ENCODE assay signal across 12 cellular contexts in the genomic region with DNA sequence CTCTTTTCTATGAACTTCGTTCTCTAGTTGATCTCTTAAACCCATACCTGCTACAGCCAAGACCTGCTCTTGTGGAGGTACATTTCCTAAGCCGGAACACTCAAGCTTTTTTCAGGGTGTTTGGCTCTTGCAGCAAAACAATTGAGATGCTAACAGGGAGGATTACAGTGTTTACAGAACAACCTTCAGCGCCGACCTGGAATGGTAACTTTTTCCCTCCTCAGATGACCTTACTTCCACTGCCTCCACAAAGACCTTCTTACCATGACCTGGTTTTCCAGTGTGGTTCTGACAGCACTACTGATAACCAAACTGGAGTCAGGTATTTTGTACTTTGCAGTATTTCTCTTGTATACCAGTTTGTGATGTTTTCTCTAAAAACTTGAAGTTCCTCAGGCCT. TPM values are rescaled to one million over a fixed set of nuclear protein-coding genes. Genes with fewer than 3 reads are reported as not detected.
DNase-seq lines count a peak whose midpoint lies in the region; ATAC-seq, FAIRE-seq and TF ChIP-seq lines count a peak whose summit lies in the region.
"Had no signal": no experiment of that assay in that cellular context is flagged by ENCODE, and none has a peak within 500 bp of the region (broad histone marks: within the 10 kb centered on the region; RNA-seq: fewer than 3 reads in every experiment).

No MANE protein-coding gene starts in this region.

- H3K4me1 ChIP-seq in heart left ventricle: peaks cover 0 to 45% (median 29%) of the 10 kb centered on the region in 12 donors
- H3K4me1 ChIP-seq in H1 (replicated peaks in 1 of 4; ENCODE audit: control insufficient read depth in 3 of 4, insufficient read depth in 4 of 4, low read length in 3 of 4): peaks cover 0 to 9% (median 6%) of the 10 kb centered on the region in 4 experiments; a peak in 5 of 7 replicates
- peaks cover 8% of the 10 kb centered on the region for H3K4me1 ChIP-seq in vagina

- no peak overlapping the region for H3K9ac ChIP-seq in H1 (replicated peaks in 1 of 4; ENCODE audit: extremely low read depth in 1 of 4, low read depth in 3 of 4, low read length in 3 of 4)

- no peak overlapping the region for H2BK12ac ChIP-seq in H1 (ENCODE audit: low read depth, low read length)

- intact Hi-C loops in heart left ventricle (cut with DNase I) (no loop called here), cardiac septum (cut with DNase I) (no loop called here), vagina (cut with DNase I) (no loop called here)

- peaks cover 3% of the 10 kb centered on the region for H3K9me3 Mint-ChIP-seq in mesothelial cell of epicardium

- no peak overlapping the region for H2BK20ac ChIP-seq in H1 (ENCODE audit: low read length)

- H3K27ac ChIP-seq in heart left ventricle: peak overlapping the region in 11 of 12 donors; percentile 15 to 86 (median 56)
- H3K27ac ChIP-seq in H1 (ENCODE audit: low read depth, low read length): peak overlapping the region; percentile 48
- H3K27ac ChIP-seq in vagina: no peak overlapping the region

- peak in 1 of 4 donors; percentile 7 for ATAC-seq in heart left ventricle
- no peak for ATAC-seq in GM18868 (IDR thresholded peaks at IDR 0.05; ENCODE audit: unreplicated experiment)

- no peak overlapping the region for H4K8ac ChIP-seq in H1 (ENCODE audit: extremely low read depth, insufficient read depth, low read length)

- no peak overlapping the region for H3K14ac ChIP-seq in H1 (ENCODE audit: insufficient read length)

- peaks cover 0 to 20% of the 10 kb centered on the region in 2 experiments; a peak in 1 of 4 replicates for H3K79me2 ChIP-seq in H1 (ENCODE audit: control insufficient read depth in 1 of 2, insufficient read depth in 2 of 2, low read length in 2 of 2)

- H3K9me3 ChIP-seq in heart left ventricle (no peaks in the 10 kb centered on the region), H1 (ENCODE audit: insufficient read depth in 2 of 2, low read depth in 1 of 2, low read length in 1 of 2) (no peaks in the 10 kb centered on the region), vagina (no peaks in the 10 kb centered on the region)

- no peak overlapping the region for H3K18ac ChIP-seq in H1 (ENCODE audit: extremely low read depth, low read length)

- TF ChIP-seq POLR2A in heart left ventricle (IDR thresholded peaks at IDR 0.05): no peak
- TF ChIP-seq POLR2A in H1 (IDR thresholded peaks at IDR 0.05; ENCODE audit: control extremely low read depth in 1 of 2, low read depth in 2 of 2, low read length in 2 of 2): no peak
- TF ChIP-seq POLR2A in vagina (IDR thresholded peaks at IDR 0.05): no peak

- no peaks in the 10 kb centered on the region for H3K23me2 ChIP-seq in H1 (ENCODE audit: low read depth, low read length)

- peaks cover 50% of the 10 kb centered on the region for H3K36me3 Mint-ChIP-seq in mesothelial cell of epicardium

- H4K5ac ChIP-seq in H1 (ENCODE audit: insufficient read length, low read depth, low read length): no peak overlapping the region

- no peak overlapping the region for H3K4me3 Mint-ChIP-seq in mesothelial cell of epicardium

- H4K91ac ChIP-seq in H1 (replicated peaks; ENCODE audit: insufficient read length, low read length): no peak overlapping the region

- peaks cover 2% of the 10 kb centered on the region; the same call in 1 of the 2 replicates for H3K79me1 ChIP-seq in H1 (ENCODE audit: low read depth, low read length)

- TF ChIP-seq EP300 in H1 (IDR thresholded peaks at IDR 0.05; ENCODE audit: borderline replicate concordance in 1 of 2, low read depth in 2 of 2, low read length in 2 of 2): no peak

- TF ChIP-seq CTCF in heart left ventricle (IDR thresholded peaks at IDR 0.05) (no peak), H1 (IDR thresholded peaks at IDR 0.05; ENCODE audit: control extremely low read depth in 1 of 3, insufficient read depth in 1 of 3, low read depth in 1 of 3, low read length in 3 of 3) (no peak), mesothelial cell of epicardium (IDR thresholded peaks at IDR 0.05; ENCODE audit: unreplicated experiment) (no peak), vagina (IDR thresholded peaks at IDR 0.05) (no peak)

- H2AK5ac ChIP-seq in H1 (ENCODE audit: low read depth, low read length): no peak overlapping the region

- peaks cover 12% of the 10 kb centered on the region for H3K4me1 Mint-ChIP-seq in mesothelial cell of epicardium

- peak overlapping the region; percentile 54 for H3K27ac Mint-ChIP-seq in mesothelial cell of epicardium

- H2BK120ac ChIP-seq in H1 (replicated peaks; ENCODE audit: low read depth, low read length): no peak overlapping the region

- no peak overlapping the region for H3K56ac ChIP-seq in H1 (replicated peaks; ENCODE audit: insufficient read length, low read depth, low read length)

- CTCF ChIA-PET in H1 (lab: Charles Lee; ENCODE audit: partially characterized antibody): interaction anchor here (0.6 to 1.5 kb wide), 2 partner anchors 19 to 109 kb away, joined by 3 read pairs; partner anchors contain the start of gene TRIM13

- no peak overlapping the region for H3K4ac ChIP-seq in H1 (replicated peaks; ENCODE audit: insufficient read length, low read depth, low read length)

- H3K27me3 Mint-ChIP-seq in mesothelial cell of epicardium (ENCODE audit: low read depth): no peaks in the 10 kb centered on the region

- H3K36me3 ChIP-seq in heart left ventricle (peaks cover 0 to 68% (median 42%) of the 10 kb centered on the region in 9 donors), H1 (ENCODE audit: control insufficient read depth in 2 of 4, insufficient read depth in 4 of 4, low read length in 3 of 4) (peaks cover 0 to 25% (median 11%) of the 10 kb centered on the region in 4 experiments; a peak in 6 of 8 replicates), vagina (peaks cover 0 to 16% of the 10 kb centered on the region in 2 donors)

- no peaks in the 10 kb centered on the region for H3K27me3 ChIP-seq in heart left ventricle
- H3K27me3 ChIP-seq in H1 (replicated peaks in 1 of 4; ENCODE audit: control insufficient read depth in 3 of 4, extremely low read depth in 1 of 4, insufficient read depth in 3 of 4, low read length in 3 of 4): no peaks in the 10 kb centered on the region
- no peaks in the 10 kb centered on the region for H3K27me3 ChIP-seq in vagina

- no peak overlapping the region for H2BK15ac ChIP-seq in H1 (ENCODE audit: low read length)

- no peak for TF ChIP-seq RAD21 in H1 (IDR thresholded peaks at IDR 0.05 in 1 of 2, conservative IDR thresholded peaks at IDR 0.05 in 1 of 2; ENCODE audit: low read depth in 2 of 2, low read length in 2 of 2)

- 58 to 68% (median 64%) methylated on average over 4 of the region's 4 CpGs for WGBS in heart left ventricle, 4 donors
- 32% methylated on average over 4 of the region's 4 CpGs; no CpG with 5 or more reads in 1 of the 2 experiments for WGBS in H1 (ENCODE audit: extremely low coverage in 1 of 2, insufficient coverage in 1 of 2, insufficient read length in 1 of 2, insufficient replicate concordance in 2 of 2, low coverage in 1 of 2, low lambda C conversion rate in 2 of 2, missing lambda C conversion rate in 1 of 2), 2 experiments

- FAIRE-seq in H1 (lab: Jason Lieb, UNC): peak; percentile 52
- FAIRE-seq: urothelium cell line had no signal

- POLR2A ChIA-PET in H1 (lab: Charles Lee; ENCODE audit: partially characterized antibody): interaction anchor here (3.0 kb wide), 1 partner anchor 18 kb away, joined by 13 read pairs; the partner anchor contains the start of gene TRIM13

- peaks cover 3 to 10% of the 10 kb centered on the region in 2 experiments for H4K20me1 ChIP-seq in H1 (replicated peaks in 1 of 2; ENCODE audit: control insufficient read depth in 1 of 2, insufficient read depth in 2 of 2, low read length in 2 of 2)

- DNase-seq in heart left ventricle (no peak), cardiac septum (ENCODE audit: low spot score) (no peak), H1 (ENCODE audit: low read depth in 1 of 2, low spot score in 2 of 2) (no peak), mesothelial cell of epicardium (ENCODE audit: low spot score in 2 of 2, unreplicated experiment in 2 of 2) (no peak), AML-193 (lab: John Stamatoyannopoulos, UW) (no peak), DMS 273 treated with DMSO at 0.1 percent for 48 hours (lab: John Stamatoyannopoulos, UW) (no peak), vagina (ENCODE audit: extremely low spot score in 2 of 2) (no peak)
- DNase-seq: DMS79, NCI-H187 treated with DMSO at 0.1 percent for 48 hours, NCI-H774 had no signal

- H3K4me2 ChIP-seq in H1 (ENCODE audit: insufficient read depth in 1 of 2, low read depth in 2 of 2, low read length in 2 of 2): peak overlapping the region; percentile 21 to 48; a peak in 3 of 4 replicates

- no peak overlapping the region for H3K23ac ChIP-seq in H1 (ENCODE audit: insufficient read length)

- 0 out of 2 replicates have a peak overlapping the region, but pooled peaks have one; percentile 19 for H2BK5ac ChIP-seq in H1 (ENCODE audit: low read depth, low read length)

- H2AFZ ChIP-seq in H1 (ENCODE audit: low read length): no peak overlapping the region

- H3K4me3 ChIP-seq in heart left ventricle (no peak overlapping the region), H1 (ENCODE audit: extremely low read depth in 1 of 4, insufficient read depth in 2 of 4, low read depth in 3 of 4, low read length in 4 of 4) (peak overlapping the region in 1 of 4 experiments; percentile 20; a peak in 1 of 8 replicates), vagina (no peak overlapping the region)

RNA-seq across cellular contexts. Expression of gene KCNRG, which starts 0.5 kb away (rescaled TPM):
- total RNA-seq in heart left ventricle: 1 to 10 TPM in 2 of 9 donors, under 1 TPM in 4, not detected in 3; 0.21 to 3.2 (median 0.48) TPM
- under 1 TPM; 0.15 to 0.29 TPM for polyA plus RNA-seq in heart left ventricle
- not detected for total RNA-seq in cardiac septum
- total RNA-seq in H1 (2021; fragmentation: NEBNext Ultra II Directional; extraction: Animal tissue kit (Norgen Biotek cat#: 25700)): 0.65 TPM in 1 of 2 replicates, not detected in the other
- 0.71 and 1.2 TPM in 2 replicates for polyA plus RNA-seq in H1 (2011; rRNA removed)
- 0.89 TPM for polyA plus RNA-seq in H1 (2011; cell fraction: cytosol; rRNA removed)
- 0.58 TPM for polyA plus RNA-seq in H1 (2011; cell fraction: nucleus; rRNA removed)
- 1.0 to 1.4 TPM (median 1.3 TPM) in 4 replicates for polyA plus RNA-seq in H1 (2012, experiment 1 of 2)
- polyA plus RNA-seq in H1 (2012, experiment 2 of 2): not detected
- 1.4 TPM for polyA plus RNA-seq in H1 (2013, experiment 1 of 2)
- polyA plus RNA-seq in H1 (2013, experiment 2 of 2): 1.5 TPM
- polyA minus RNA-seq in H1 (2011; rRNA and poly(A)+ RNA removed): 4.9 and 9.0 TPM in 2 replicates
- 2.6 TPM for polyA minus RNA-seq in H1 (2011; cell fraction: cytosol; rRNA and poly(A)+ RNA removed)
- polyA minus RNA-seq in H1 (2011; cell fraction: nucleus; rRNA and poly(A)+ RNA removed): 3.2 TPM
- total RNA-seq in mesothelial cell of epicardium: 0.88 to 1.4 TPM (median 1.3 TPM) in 3 replicates
- not detected for total RNA-seq in vagina

RNA-seq across cellular contexts. Expression of gene TRIM13, which starts 18.9 kb away (rescaled TPM):
- total RNA-seq in heart left ventricle (10 to 100 TPM; 14.6 to 26.9 (median 19.1) TPM), cardiac septum (19.2 TPM), mesothelial cell of epicardium (38.2 to 40.3 TPM (median 38.5 TPM) in 3 replicates), vagina (12.3 TPM)
- polyA plus RNA-seq in heart left ventricle (10 to 100 TPM; 14.0 to 15.2 TPM), H1 (2011; rRNA removed) (9.9 and 21.2 TPM in 2 replicates)
- total RNA-seq in H1 (2021; fragmentation: NEBNext Ultra II Directional; extraction: Animal tissue kit (Norgen Biotek cat#: 25700)): 31.5 and 34.9 TPM in 2 replicates
- polyA plus RNA-seq in H1 (2011; cell fraction: cytosol; rRNA removed): 18.8 TPM
- polyA plus RNA-seq in H1 (2011; cell fraction: nucleus; rRNA removed): 8.4 TPM
- polyA plus RNA-seq in H1 (2012, experiment 1 of 2): 25.1 to 52.6 TPM (median 29.4 TPM) in 4 replicates
- 6.9 TPM for polyA plus RNA-seq in H1 (2012, experiment 2 of 2)
- 22.2 TPM for polyA plus RNA-seq in H1 (2013, experiment 1 of 2)
- polyA plus RNA-seq in H1 (2013, experiment 2 of 2): 25.8 TPM
- 27.1 and 42.1 TPM in 2 replicates for polyA minus RNA-seq in H1 (2011; rRNA and poly(A)+ RNA removed)
- 13.8 TPM for polyA minus RNA-seq in H1 (2011; cell fraction: cytosol; rRNA and poly(A)+ RNA removed)
- 18.2 TPM for polyA minus RNA-seq in H1 (2011; cell fraction: nucleus; rRNA and poly(A)+ RNA removed)
